11 cellular contexts compared by ENCODE assay signal in genomic region chr3:35932995-35933394, GRCh38.
A peak's percentile ranks its signal among the peaks of the same experiment; 100 is the strongest.
DNase-seq lines count a peak whose midpoint lies in the region; ATAC-seq and TF ChIP-seq lines count a peak whose summit lies in the region.
"Had no signal": no experiment of that assay in that cellular context is flagged by ENCODE, and none has a peak within 500 bp of the region (broad histone marks: within the 10 kb centered on the region; RNA-seq: fewer than 3 reads in every experiment).

No MANE protein-coding gene starts in this region.

- H3K4me1 Mint-ChIP-seq in T-helper 17 cell = no peaks in the 10 kb centered on the region
- H3K4me1 Mint-ChIP-seq: activated CD4-positive, alpha-beta T cell treated with anti-CD3 and anti-CD28 coated beads for 36 hours had no signal

- TF ChIP-seq POLR2A in heart left ventricle (IDR thresholded peaks at IDR 0.05) = no peak

- no peaks in the 10 kb centered on the region for H3K36me3 Mint-ChIP-seq in T-helper 17 cell (ENCODE audit: low read depth)

- H3K36me3 ChIP-seq in cardiac muscle cell (no peaks in the 10 kb centered on the region), heart left ventricle (no peaks in the 10 kb centered on the region)
- H3K36me3 ChIP-seq: pancreas had no signal

- no peak overlapping the region for H3K4me3 ChIP-seq in cardiac muscle cell
- no peak overlapping the region for H3K4me3 ChIP-seq in heart left ventricle
- H3K4me3 ChIP-seq: pancreas had no signal

- DNase-seq in cardiac muscle cell (ENCODE audit: low read depth in 1 of 2, low spot score in 1 of 2) (peak; percentile 21 to 95), heart left ventricle (no peak), SW 1271 (lab: John Stamatoyannopoulos, UW) (peak; percentile 43 to 93), globus pallidus (ENCODE audit: low spot score) (peak; percentile 89), T-helper 17 cell (no peak)
- DNase-seq in NK-92 treated with Interleukin-12 subunit alpha and Interleukin-12 subunit beta, amount 100 ng/mL, for 24 hours (lab: John Stamatoyannopoulos, UW) = no peak
- DNase-seq: activated CD4-positive, alpha-beta T cell treated with anti-CD3 and anti-CD28 coated beads for 36 hours; pancreas; stimulated activated naive CD8-positive, alpha-beta T cell treated with anti-CD3 and anti-CD28 coated beads, Interleukin-15, Interleukin-2, amounts not matched to agents 100 U/mL and 50 U/mL, for 24 hours had no signal

- no peak overlapping the region for H3K27ac Mint-ChIP-seq in T-helper 17 cell
- H3K27ac Mint-ChIP-seq: activated CD4-positive, alpha-beta T cell treated with anti-CD3 and anti-CD28 coated beads for 36 hours had no signal

- H3K9me3 ChIP-seq in cardiac muscle cell (ENCODE audit: low read depth) (no peaks in the 10 kb centered on the region), heart left ventricle (no peaks in the 10 kb centered on the region), T-helper 17 cell (ENCODE audit: control insufficient read depth, low read length, poor library complexity, severe bottlenecking) (peaks cover 3% of the 10 kb centered on the region)
- H3K9me3 ChIP-seq: pancreas had no signal

- intact Hi-C loops in heart left ventricle (cut with DNase I) = no loop called here

- H3K27me3 Mint-ChIP-seq in T-helper 17 cell = no peaks in the 10 kb centered on the region
- H3K27me3 Mint-ChIP-seq: activated CD4-positive, alpha-beta T cell treated with anti-CD3 and anti-CD28 coated beads for 36 hours had no signal

- H3K27ac ChIP-seq in cardiac muscle cell (no peak overlapping the region), heart left ventricle (no peak overlapping the region)
- H3K27ac ChIP-seq: pancreas had no signal

- ATAC-seq in heart left ventricle (no peak), GM21723 (IDR thresholded peaks at IDR 0.05; ENCODE audit: unreplicated experiment) (no peak), HG03196 (IDR thresholded peaks at IDR 0.05; ENCODE audit: unreplicated experiment) (no peak), T-helper 17 cell (no peak)
- ATAC-seq: activated CD4-positive, alpha-beta T cell treated with anti-CD3 and anti-CD28 coated beads for 36 hours; stimulated activated naive CD8-positive, alpha-beta T cell treated with anti-CD3 and anti-CD28 coated beads, Interleukin-15, Interleukin-2, amounts not matched to agents 100 U/mL and 50 U/mL, for 24 hours had no signal

- no peak for TF ChIP-seq CTCF in cardiac muscle cell (IDR thresholded peaks at IDR 0.05; ENCODE audit: low read depth, low read length)
- TF ChIP-seq CTCF in heart left ventricle (IDR thresholded peaks at IDR 0.05) = no peak

- H3K27me3 ChIP-seq in cardiac muscle cell (no peaks in the 10 kb centered on the region), heart left ventricle (no peaks in the 10 kb centered on the region)
- H3K27me3 ChIP-seq: pancreas had no signal

- H3K4me3 Mint-ChIP-seq in T-helper 17 cell = no peak overlapping the region
- H3K4me3 Mint-ChIP-seq: activated CD4-positive, alpha-beta T cell treated with anti-CD3 and anti-CD28 coated beads for 36 hours had no signal

- H3K4me1 ChIP-seq in cardiac muscle cell (ENCODE audit: low read depth) (peaks cover 11% of the 10 kb centered on the region), heart left ventricle (peaks cover 0 to 10% (median 0%) of the 10 kb centered on the region in 12 donors)
- H3K4me1 ChIP-seq: pancreas had no signal

- 17 to 29% (median 26%) methylated on average over 6 of the region's 6 CpGs for WGBS in heart left ventricle, 4 donors

Comparison
In these comparisons a context has a peak if more than half of its experiments do, and no peak if none do; other contexts are left out.
1. DNase-seq: peak in cardiac muscle cell (2 of 2), SW 1271 (2 of 2) and globus pallidus (single experiment); none in heart left ventricle (0 of 5), NK-92 treated with Interleukin-12 subunit alpha and Interleukin-12 subunit beta, amount 100 ng/mL, for 24 hours (single experiment) and T-helper 17 cell (0 of 3).